In genomic region chr11:36000616-36001190, GRCh38 we compare ENCODE assay signal across 1 cellular context.
TF ChIP-seq lines count a peak whose summit lies in the region.

No MANE protein-coding gene starts in this region.

TF ChIP-seq in SK-N-SH, 30 proteins besides CTCF, POLR2A, EP300 and RAD21 (continued from another document):
- TF ChIP-seq USF2 (IDR thresholded peaks at IDR 0.05; ENCODE audit: borderline replicate concordance, low read depth, low read length), result no peak
- no peak for TF ChIP-seq SIN3A (IDR thresholded peaks at IDR 0.05; ENCODE audit: borderline replicate concordance, low read depth, low read length)
- no peak for TF ChIP-seq RXRA (IDR thresholded peaks at IDR 0.05; ENCODE audit: borderline replicate concordance, low read depth)
- TF ChIP-seq SMC3 (IDR thresholded peaks at IDR 0.05; ENCODE audit: low read depth, low read length), result no peak
- no peak for TF ChIP-seq RFX5 (IDR thresholded peaks at IDR 0.05; ENCODE audit: low read length)
TF ChIP-seq in SK-N-SH: peak in this region for 0.
